Comparison of ENCODE assay signal across 14 cellular contexts in genomic region chr5:92147263-92147662, GRCh38.
DNase-seq lines count a peak whose midpoint lies in the region; ATAC-seq and TF ChIP-seq lines count a peak whose summit lies in the region.
"Had no signal": no experiment of that assay in that cellular context is flagged by ENCODE, and none has a peak within 500 bp of the region (broad histone marks: within the 10 kb centered on the region; RNA-seq: fewer than 3 reads in every experiment).

No MANE protein-coding gene starts in this region.

- H3K36me3 Mint-ChIP-seq in endodermal cell (ENCODE audit: low read depth), result no peaks in the 10 kb centered on the region
- H3K36me3 Mint-ChIP-seq: T-cell had no signal

- no peak for TF ChIP-seq CTCF in endodermal cell (conservative IDR thresholded peaks at IDR 0.05)
- no peak for TF ChIP-seq CTCF in MM.1S (IDR thresholded peaks at IDR 0.05; ENCODE audit: low read length)

- no peak for ATAC-seq in stimulated activated naive CD8-positive, alpha-beta T cell treated with anti-CD3 and anti-CD28 coated beads, Interleukin-15, amount 100 ng/mL, for 72 hours
- no peak for ATAC-seq in HG03025 (IDR thresholded peaks at IDR 0.05; ENCODE audit: low FRiP score, unreplicated experiment)
- ATAC-seq: T-cell had no signal

- H3K4me3 ChIP-seq in endodermal cell (ENCODE audit: low read length), result no peak overlapping the region
- no peak overlapping the region for H3K4me3 ChIP-seq in MM.1S (ENCODE audit: low read length)
- H3K4me3 ChIP-seq: BLaER1, SK-N-MC had no signal

- H3K27me3 ChIP-seq in endodermal cell (ENCODE audit: control insufficient read depth, insufficient read depth, low read length, poor library complexity, severe bottlenecking), result no peaks in the 10 kb centered on the region
- H3K27me3 ChIP-seq in MM.1S (replicated peaks; ENCODE audit: insufficient read depth, low read length), result no peaks in the 10 kb centered on the region
- H3K27me3 ChIP-seq: BLaER1 had no signal

- no peaks in the 10 kb centered on the region for H3K9me2 ChIP-seq in MM.1S (replicated peaks; ENCODE audit: insufficient read depth, low read length)

- no peaks in the 10 kb centered on the region for H4K20me1 ChIP-seq in MM.1S (ENCODE audit: insufficient read depth, low read length)
- H4K20me1 ChIP-seq: BLaER1 had no signal

- peak overlapping the region; percentile 96 for H3K27ac ChIP-seq in endodermal cell (ENCODE audit: low read depth, low read length)
- no peak overlapping the region for H3K27ac ChIP-seq in MM.1S (ENCODE audit: low read length)
- H3K27ac ChIP-seq: BLaER1, SK-N-MC had no signal

- H3K9me3 Mint-ChIP-seq in endodermal cell, result no peaks in the 10 kb centered on the region
- H3K9me3 Mint-ChIP-seq in stimulated activated naive CD8-positive, alpha-beta T cell treated with anti-CD3 and anti-CD28 coated beads, Interleukin-15, amount 100 ng/mL, for 72 hours, result no peaks in the 10 kb centered on the region

- H3K4me2 ChIP-seq in MM.1S (ENCODE audit: low read depth, low read length), result no peak overlapping the region
- H3K4me2 ChIP-seq: BLaER1 had no signal

- peak; percentile 94 for DNase-seq in NCI-H146 treated with DMSO at 0.1 percent for 48 hours (lab: John Stamatoyannopoulos, UW; ENCODE audit: unreplicated experiment)
- DNase-seq in NCI-H69 (lab: John Stamatoyannopoulos, UW), result peak; percentile 99
- DNase-seq in endodermal cell, result no peak
- peak; percentile 59 for DNase-seq in retina
- DNase-seq in stimulated activated naive CD8-positive, alpha-beta T cell treated with anti-CD3 and anti-CD28 coated beads, Interleukin-15, amount 100 ng/mL, for 72 hours, result no peak
- DNase-seq in NCI-H524 treated with DMSO at 0.1 percent for 48 hours (lab: John Stamatoyannopoulos, UW), result no peak
- no peak for DNase-seq in MM.1S
- DNase-seq: GF-D8, HCEC 1CT, NCI-H1105, T-cell had no signal

- H3K9me3 ChIP-seq in endodermal cell (ENCODE audit: control insufficient read depth, low read length) (no peaks in the 10 kb centered on the region), MM.1S (replicated peaks; ENCODE audit: insufficient read depth, low read length) (no peaks in the 10 kb centered on the region)
- H3K9me3 ChIP-seq: BLaER1 had no signal

- H3K36me3 ChIP-seq in endodermal cell (ENCODE audit: control insufficient read depth, insufficient read depth, low read length) (no peaks in the 10 kb centered on the region), MM.1S (replicated peaks; ENCODE audit: insufficient read depth, low read length) (no peaks in the 10 kb centered on the region)
- H3K36me3 ChIP-seq: BLaER1 had no signal

- H3K27me3 Mint-ChIP-seq in endodermal cell (ENCODE audit: insufficient read depth), result no peaks in the 10 kb centered on the region
- no peaks in the 10 kb centered on the region for H3K27me3 Mint-ChIP-seq in stimulated activated naive CD8-positive, alpha-beta T cell treated with anti-CD3 and anti-CD28 coated beads, Interleukin-15, amount 100 ng/mL, for 72 hours
- H3K27me3 Mint-ChIP-seq: T-cell had no signal

- no peak overlapping the region for H3K4me3 Mint-ChIP-seq in endodermal cell
- H3K4me3 Mint-ChIP-seq in stimulated activated naive CD8-positive, alpha-beta T cell treated with anti-CD3 and anti-CD28 coated beads, Interleukin-15, amount 100 ng/mL, for 72 hours, result no peak overlapping the region
- H3K4me3 Mint-ChIP-seq: T-cell had no signal

- H3K4me1 ChIP-seq in endodermal cell (ENCODE audit: control insufficient read depth, insufficient read depth, low read length) (no peaks in the 10 kb centered on the region), MM.1S (ENCODE audit: low read length) (no peaks in the 10 kb centered on the region)
- H3K4me1 ChIP-seq: BLaER1 had no signal

- no peak overlapping the region for H3K27ac Mint-ChIP-seq in endodermal cell
- H3K27ac Mint-ChIP-seq in stimulated activated naive CD8-positive, alpha-beta T cell treated with anti-CD3 and anti-CD28 coated beads, Interleukin-15, amount 100 ng/mL, for 72 hours, result no peak overlapping the region
- H3K27ac Mint-ChIP-seq: T-cell had no signal

- H3K4me1 Mint-ChIP-seq in endodermal cell, result peaks cover 8% of the 10 kb centered on the region
- H3K4me1 Mint-ChIP-seq in stimulated activated naive CD8-positive, alpha-beta T cell treated with anti-CD3 and anti-CD28 coated beads, Interleukin-15, amount 100 ng/mL, for 72 hours, result no peaks in the 10 kb centered on the region
- H3K4me1 Mint-ChIP-seq: T-cell had no signal

- H3K9ac ChIP-seq in endodermal cell (ENCODE audit: extremely low read depth, low read length, poor library complexity, severe bottlenecking) (no peak overlapping the region), MM.1S (ENCODE audit: low read length) (no peak overlapping the region)
- H3K9ac ChIP-seq: BLaER1 had no signal

- H3K79me2 ChIP-seq in MM.1S (ENCODE audit: low read length), result no peaks in the 10 kb centered on the region

- 90 to 96% methylated on average over 3 of the region's 3 CpGs for WGBS in endodermal cell (ENCODE audit: insufficient coverage in 1 of 2, insufficient read length in 1 of 2), 2 experiments

- H3F3A ChIP-seq in MM.1S (ENCODE audit: insufficient read depth, low read length), result no peaks in the 10 kb centered on the region

- no peak overlapping the region for H2AFZ ChIP-seq in MM.1S (ENCODE audit: low read length)

Comparison
In these comparisons a context has a peak if more than half of its experiments do, and no peak if none do; other contexts are left out.
1. DNase-seq: peak in NCI-H146 treated with DMSO at 0.1 percent for 48 hours (single experiment), NCI-H69 (single experiment) and retina (single experiment); none in endodermal cell (single experiment), stimulated activated naive CD8-positive, alpha-beta T cell treated with anti-CD3 and anti-CD28 coated beads, Interleukin-15, amount 100 ng/mL, for 72 hours (0 of 2), NCI-H524 treated with DMSO at 0.1 percent for 48 hours (single experiment) and MM.1S (single experiment).